7 cellular contexts compared by ENCODE assay signal in genomic region chr17:67718325-67718941, GRCh38. TPM values are rescaled to one million over a fixed set of nuclear protein-coding genes. Genes with fewer than 3 reads are reported as not detected.
DNase-seq lines count a peak whose midpoint lies in the region; ATAC-seq lines count a peak whose summit lies in the region.

No MANE protein-coding gene starts in this region.

- in situ Hi-C loops in SK-MEL-5 (cut with HindIII; ENCODE audit: low pct_unique_long_range_greater_than_20kb, low sequenced_read_pairs) = no loop called here

- DNase-seq in GM03348 (ENCODE audit: low spot score) (peak; percentile 55), SK-MEL-5 (ENCODE audit: low read depth, low spot score) (peak; percentile 73), lung microvascular endothelial cell (ENCODE audit: low read depth in 2 of 2) (peak; percentile 24 to 54), GM19238 (ENCODE audit: insufficient read length, low spot score) (no peak)
- peak; percentile 34 for DNase-seq in stimulated activated naive CD8-positive, alpha-beta T cell treated with anti-CD3 and anti-CD28 coated beads, Interleukin-15, Interleukin-2, amounts not matched to agents 100 U/mL and 50 U/mL, for 24 hours

- H3K27ac ChIP-seq in cingulate gyrus (ENCODE audit: low read depth, low read length) = peak overlapping the region; percentile 75

- peak; percentile 6 for ATAC-seq in HG02623 (IDR thresholded peaks at IDR 0.05; ENCODE audit: unreplicated experiment)
- ATAC-seq in stimulated activated naive CD8-positive, alpha-beta T cell treated with anti-CD3 and anti-CD28 coated beads, Interleukin-15, Interleukin-2, amounts not matched to agents 100 U/mL and 50 U/mL, for 24 hours = peak; percentile 25

RNA-seq across cellular contexts. Expression of gene NOL11, which starts 0.7 kb away (rescaled TPM):
- total RNA-seq in SK-MEL-5 (2014; rRNA removed; shearing (Covaris generic)) = 136 and 145 TPM in 2 replicates
- 57.2 and 66.3 TPM in 2 replicates for polyA plus RNA-seq in SK-MEL-5 (2015; cell fraction: cytosol; rRNA removed)
- polyA plus RNA-seq in SK-MEL-5 (2015; cell fraction: nucleus; rRNA removed) = 187 and 211 TPM in 2 replicates
- total RNA-seq in lung microvascular endothelial cell = 22.9 and 25.6 TPM in 2 replicates
